In the genomic region with DNA sequence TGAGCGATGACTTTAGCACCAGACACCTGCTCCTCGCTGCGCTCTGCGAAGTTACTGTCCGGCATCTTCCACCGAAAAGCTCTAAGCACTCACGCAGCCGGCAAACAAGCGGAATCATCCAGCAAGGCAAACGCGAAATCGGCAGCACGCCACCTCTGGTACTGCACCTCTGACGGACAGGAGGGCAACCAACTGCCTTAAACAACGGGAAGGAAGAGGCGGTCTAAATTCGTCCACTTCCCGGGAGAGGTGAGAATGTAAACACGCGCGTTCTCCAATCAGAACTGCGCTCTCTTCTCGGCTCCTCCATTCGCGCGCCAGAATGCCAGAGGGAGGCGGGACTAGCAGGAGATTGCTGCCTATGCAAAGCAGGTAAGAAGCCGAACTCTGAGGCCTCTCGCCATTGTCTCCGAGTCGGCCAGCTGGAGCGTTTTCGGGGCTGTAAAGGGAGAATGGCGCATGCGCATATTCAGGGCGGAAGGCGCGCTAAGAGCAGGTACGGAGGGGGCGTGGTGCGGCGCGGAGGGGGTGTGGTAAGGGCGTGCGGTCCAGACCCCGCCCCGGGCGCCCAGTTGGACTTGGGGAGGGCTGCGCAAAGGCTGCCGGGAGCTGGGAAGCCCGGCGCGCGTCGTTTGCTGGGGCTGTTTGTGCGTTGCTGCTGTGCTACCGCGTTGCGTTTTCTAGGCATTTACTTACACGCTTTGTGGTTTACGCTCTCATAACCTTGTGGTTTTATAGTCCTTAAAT, we compare ENCODE assay signal across 1 cellular context.
TF ChIP-seq lines count a peak whose summit lies in the region.

TSS of gene BTD (plus strand) at position 347 of the 747 bp plus-strand sequence. CDS start 33,695 bp downstream, outside the sequence.
TSS of gene HACL1 (minus strand) at position 171 of the 747 bp plus-strand sequence. CDS start at position 65, 106 bp downstream.

TF ChIP-seq in HepG2, 621 proteins besides CTCF, POLR2A, EP300 and RAD21 (continued from another document and continues in another):
- TF ChIP-seq THAP7 (CRISPR knock-in tag; IDR thresholded peaks at IDR 0.05) (peak; percentile 46; the same call in 1 of the 2 replicates), ZNF780A (CRISPR knock-in tag; IDR thresholded peaks at IDR 0.05) (no peak), REST (IDR thresholded peaks at IDR 0.05; ENCODE audit: borderline replicate concordance in 1 of 2, low read depth in 1 of 2, low read length in 2 of 2) (no peak; a peak in 1 of 4 replicates), BRF2 (CRISPR knock-in tag; IDR thresholded peaks at IDR 0.05) (no peak; the same call in 1 of the 2 replicates), SNAI1 (CRISPR knock-in tag; IDR thresholded peaks at IDR 0.05; ENCODE audit: borderline replicate concordance) (peak; percentile 2; the same call in 1 of the 2 replicates), ZNF841 (CRISPR knock-in tag; IDR thresholded peaks at IDR 0.05; ENCODE audit: borderline replicate concordance) (no peak), GPN1 (CRISPR knock-in tag; IDR thresholded peaks at IDR 0.05; ENCODE audit: borderline replicate concordance) (no peak), FOXK1 (CRISPR knock-in tag; IDR thresholded peaks at IDR 0.05; ENCODE audit: borderline replicate concordance, low read depth) (peak; percentile 100), KMT2B (CRISPR knock-in tag; IDR thresholded peaks at IDR 0.05) (peak; percentile 97), SALL1 (CRISPR knock-in tag; IDR thresholded peaks at IDR 0.05) (peak; percentile 86), ZFP37 (CRISPR knock-in tag; IDR thresholded peaks at IDR 0.05; ENCODE audit: borderline replicate concordance) (peak; percentile 51; the same call in 1 of the 2 replicates), BRD4 (CRISPR knock-in tag; IDR thresholded peaks at IDR 0.05) (0 out of 2 replicates have a peak, but pooled peaks have one; percentile 13), MAFK (conservative IDR thresholded peaks at IDR 0.05 in 1 of 2, IDR thresholded peaks at IDR 0.05 in 1 of 2; ENCODE audit: low read length in 2 of 2) (peak; percentile 17; a peak in 2 of 4 replicates), ZNF709 (CRISPR knock-in tag; IDR thresholded peaks at IDR 0.05) (peak; percentile 81), UBTF (CRISPR knock-in tag; IDR thresholded peaks at IDR 0.05) (peak; percentile 42), E2F5 (CRISPR knock-in tag; conservative IDR thresholded peaks at IDR 0.05) (peak; percentile 81), POLR2AphosphoS5 (IDR thresholded peaks at IDR 0.05; ENCODE audit: low read depth, low read length) (peak; percentile 93), ZNF609 (CRISPR knock-in tag; IDR thresholded peaks at IDR 0.05; ENCODE audit: borderline replicate concordance) (peak; percentile 30; the same call in 1 of the 2 replicates), TARDBP (CRISPR knock-in tag; IDR thresholded peaks at IDR 0.05) (peak; percentile 51; the same call in 1 of the 2 replicates), ZNF83 (CRISPR knock-in tag; IDR thresholded peaks at IDR 0.05; ENCODE audit: borderline replicate concordance) (no peak), PHF21A (CRISPR knock-in tag; IDR thresholded peaks at IDR 0.05) (peak; percentile 76)
- TF ChIP-seq, protein P1, sequence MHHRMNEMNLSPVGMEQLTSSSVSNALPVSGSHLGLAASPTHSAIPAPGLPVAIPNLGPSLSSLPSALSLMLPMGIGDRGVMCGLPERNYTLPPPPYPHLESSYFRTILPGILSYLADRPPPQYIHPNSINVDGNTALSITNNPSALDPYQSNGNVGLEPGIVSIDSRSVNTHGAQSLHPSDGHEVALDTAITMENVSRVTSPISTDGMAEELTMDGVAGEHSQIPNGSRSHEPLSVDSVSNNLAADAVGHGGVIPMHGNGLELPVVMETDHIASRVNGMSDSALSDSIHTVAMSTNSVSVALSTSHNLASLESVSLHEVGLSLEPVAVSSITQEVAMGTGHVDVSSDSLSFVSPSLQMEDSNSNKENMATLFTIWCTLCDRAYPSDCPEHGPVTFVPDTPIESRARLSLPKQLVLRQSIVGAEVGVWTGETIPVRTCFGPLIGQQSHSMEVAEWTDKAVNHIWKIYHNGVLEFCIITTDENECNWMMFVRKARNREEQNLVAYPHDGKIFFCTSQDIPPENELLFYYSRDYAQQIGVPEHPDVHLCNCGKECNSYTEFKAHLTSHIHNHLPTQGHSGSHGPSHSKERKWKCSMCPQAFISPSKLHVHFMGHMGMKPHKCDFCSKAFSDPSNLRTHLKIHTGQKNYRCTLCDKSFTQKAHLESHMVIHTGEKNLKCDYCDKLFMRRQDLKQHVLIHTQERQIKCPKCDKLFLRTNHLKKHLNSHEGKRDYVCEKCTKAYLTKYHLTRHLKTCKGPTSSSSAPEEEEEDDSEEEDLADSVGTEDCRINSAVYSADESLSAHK (CRISPR knock-in tag; IDR thresholded peaks at IDR 0.05; ENCODE audit: borderline replicate concordance), result no peak
- TF ChIP-seq, protein P2, sequence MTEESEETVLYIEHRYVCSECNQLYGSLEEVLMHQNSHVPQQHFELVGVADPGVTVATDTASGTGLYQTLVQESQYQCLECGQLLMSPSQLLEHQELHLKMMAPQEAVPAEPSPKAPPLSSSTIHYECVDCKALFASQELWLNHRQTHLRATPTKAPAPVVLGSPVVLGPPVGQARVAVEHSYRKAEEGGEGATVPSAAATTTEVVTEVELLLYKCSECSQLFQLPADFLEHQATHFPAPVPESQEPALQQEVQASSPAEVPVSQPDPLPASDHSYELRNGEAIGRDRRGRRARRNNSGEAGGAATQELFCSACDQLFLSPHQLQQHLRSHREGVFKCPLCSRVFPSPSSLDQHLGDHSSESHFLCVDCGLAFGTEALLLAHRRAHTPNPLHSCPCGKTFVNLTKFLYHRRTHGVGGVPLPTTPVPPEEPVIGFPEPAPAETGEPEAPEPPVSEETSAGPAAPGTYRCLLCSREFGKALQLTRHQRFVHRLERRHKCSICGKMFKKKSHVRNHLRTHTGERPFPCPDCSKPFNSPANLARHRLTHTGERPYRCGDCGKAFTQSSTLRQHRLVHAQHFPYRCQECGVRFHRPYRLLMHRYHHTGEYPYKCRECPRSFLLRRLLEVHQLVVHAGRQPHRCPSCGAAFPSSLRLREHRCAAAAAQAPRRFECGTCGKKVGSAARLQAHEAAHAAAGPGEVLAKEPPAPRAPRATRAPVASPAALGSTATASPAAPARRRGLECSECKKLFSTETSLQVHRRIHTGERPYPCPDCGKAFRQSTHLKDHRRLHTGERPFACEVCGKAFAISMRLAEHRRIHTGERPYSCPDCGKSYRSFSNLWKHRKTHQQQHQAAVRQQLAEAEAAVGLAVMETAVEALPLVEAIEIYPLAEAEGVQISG (CRISPR knock-in tag; IDR thresholded peaks at IDR 0.05), result peak; percentile 62
- TF ChIP-seq, protein P3, sequence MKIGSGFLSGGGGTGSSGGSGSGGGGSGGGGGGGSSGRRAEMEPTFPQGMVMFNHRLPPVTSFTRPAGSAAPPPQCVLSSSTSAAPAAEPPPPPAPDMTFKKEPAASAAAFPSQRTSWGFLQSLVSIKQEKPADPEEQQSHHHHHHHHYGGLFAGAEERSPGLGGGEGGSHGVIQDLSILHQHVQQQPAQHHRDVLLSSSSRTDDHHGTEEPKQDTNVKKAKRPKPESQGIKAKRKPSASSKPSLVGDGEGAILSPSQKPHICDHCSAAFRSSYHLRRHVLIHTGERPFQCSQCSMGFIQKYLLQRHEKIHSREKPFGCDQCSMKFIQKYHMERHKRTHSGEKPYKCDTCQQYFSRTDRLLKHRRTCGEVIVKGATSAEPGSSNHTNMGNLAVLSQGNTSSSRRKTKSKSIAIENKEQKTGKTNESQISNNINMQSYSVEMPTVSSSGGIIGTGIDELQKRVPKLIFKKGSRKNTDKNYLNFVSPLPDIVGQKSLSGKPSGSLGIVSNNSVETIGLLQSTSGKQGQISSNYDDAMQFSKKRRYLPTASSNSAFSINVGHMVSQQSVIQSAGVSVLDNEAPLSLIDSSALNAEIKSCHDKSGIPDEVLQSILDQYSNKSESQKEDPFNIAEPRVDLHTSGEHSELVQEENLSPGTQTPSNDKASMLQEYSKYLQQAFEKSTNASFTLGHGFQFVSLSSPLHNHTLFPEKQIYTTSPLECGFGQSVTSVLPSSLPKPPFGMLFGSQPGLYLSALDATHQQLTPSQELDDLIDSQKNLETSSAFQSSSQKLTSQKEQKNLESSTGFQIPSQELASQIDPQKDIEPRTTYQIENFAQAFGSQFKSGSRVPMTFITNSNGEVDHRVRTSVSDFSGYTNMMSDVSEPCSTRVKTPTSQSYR (CRISPR knock-in tag; IDR thresholded peaks at IDR 0.05; ENCODE audit: borderline replicate concordance), result peak; percentile 37; the same call in 1 of the 2 replicates
